In genomic region chrX:8254386-8254785, GRCh38 we compare ENCODE assay signal across 18 cellular contexts.
A peak's percentile ranks its signal among the peaks of the same experiment; 100 is the strongest.
DNase-seq lines count a peak whose midpoint lies in the region; ATAC-seq and TF ChIP-seq lines count a peak whose summit lies in the region.
"Had no signal": no experiment of that assay in that cellular context is flagged by ENCODE, and none has a peak within 500 bp of the region (broad histone marks: within the 10 kb centered on the region; RNA-seq: fewer than 3 reads in every experiment).

No MANE protein-coding gene starts in this region.

- ATAC-seq in GM19397 (IDR thresholded peaks at IDR 0.05; ENCODE audit: unreplicated experiment), result no peak
- no peak for ATAC-seq in natural killer cell treated with Interleukin-12 subunit alpha and Interleukin-12 subunit beta and Interleukin-15 and Interleukin-18, amount 100 ng/mL, for 72 hours
- ATAC-seq: GM23338 had no signal

- H3K36me3 Mint-ChIP-seq in natural killer cell treated with Interleukin-12 subunit alpha and Interleukin-12 subunit beta and Interleukin-15 and Interleukin-18, amount 100 ng/mL, for 72 hours, result peaks cover 6% of the 10 kb centered on the region
- H3K36me3 Mint-ChIP-seq: CD14-positive monocyte; CD4-positive, alpha-beta memory T cell had no signal

- H3K27me3 Mint-ChIP-seq in natural killer cell treated with Interleukin-12 subunit alpha and Interleukin-12 subunit beta and Interleukin-15 and Interleukin-18, amount 100 ng/mL, for 72 hours, result no peaks in the 10 kb centered on the region
- H3K27me3 Mint-ChIP-seq: CD4-positive, alpha-beta memory T cell had no signal

- no peaks in the 10 kb centered on the region for H3K4me1 Mint-ChIP-seq in natural killer cell treated with Interleukin-12 subunit alpha and Interleukin-12 subunit beta and Interleukin-15 and Interleukin-18, amount 100 ng/mL, for 72 hours (ENCODE audit: low read depth in 2 of 2)
- H3K4me1 Mint-ChIP-seq: CD14-positive monocyte; CD4-positive, alpha-beta memory T cell; GM23338 had no signal

- H3K27me3 ChIP-seq in right atrium auricular region, result no peaks in the 10 kb centered on the region
- H3K27me3 ChIP-seq: BLaER1 had no signal

- H3K4me3 Mint-ChIP-seq in natural killer cell treated with Interleukin-12 subunit alpha and Interleukin-12 subunit beta and Interleukin-15 and Interleukin-18, amount 100 ng/mL, for 72 hours, result no peak overlapping the region
- H3K4me3 Mint-ChIP-seq: CD14-positive monocyte; CD4-positive, alpha-beta memory T cell; GM23338 had no signal

- H3K9me3 Mint-ChIP-seq in natural killer cell treated with Interleukin-12 subunit alpha and Interleukin-12 subunit beta and Interleukin-15 and Interleukin-18, amount 100 ng/mL, for 72 hours, result peaks cover 23% of the 10 kb centered on the region
- H3K9me3 Mint-ChIP-seq: GM23338 had no signal

- H3K27ac Mint-ChIP-seq in natural killer cell treated with Interleukin-12 subunit alpha and Interleukin-12 subunit beta and Interleukin-15 and Interleukin-18, amount 100 ng/mL, for 72 hours, result no peak overlapping the region
- H3K27ac Mint-ChIP-seq: CD14-positive monocyte; CD4-positive, alpha-beta memory T cell; GM23338 had no signal

- no peaks in the 10 kb centered on the region for H3K36me3 ChIP-seq in right atrium auricular region
- H3K36me3 ChIP-seq: BLaER1 had no signal

- H3K9me3 ChIP-seq in right atrium auricular region, result no peaks in the 10 kb centered on the region
- H3K9me3 ChIP-seq: BLaER1 had no signal

- no peak for TF ChIP-seq CTCF in fibroblast of pulmonary artery (IDR thresholded peaks at IDR 0.05; ENCODE audit: low read length, missing control alignments)
- no peak for TF ChIP-seq CTCF in right atrium auricular region (IDR thresholded peaks at IDR 0.05)

- no peak overlapping the region for H3K4me3 ChIP-seq in fibroblast of pulmonary artery (replicated peaks; ENCODE audit: low read depth, low read length)
- H3K4me3 ChIP-seq in right atrium auricular region, result no peak overlapping the region
- H3K4me3 ChIP-seq: BLaER1, GM23338 had no signal

- no peaks in the 10 kb centered on the region for H3K4me1 ChIP-seq in right atrium auricular region
- H3K4me1 ChIP-seq: BLaER1 had no signal

- H3K27ac ChIP-seq in right atrium auricular region, result no peak overlapping the region
- H3K27ac ChIP-seq: 22Rv1, BLaER1, HL-60 had no signal

- DNase-seq in A172 (ENCODE audit: low spot score) (peak; percentile 48), NCI-H226 (peak; percentile 55), amniotic epithelial cell (ENCODE audit: low read depth) (peak; percentile 37), fibroblast of pulmonary artery (ENCODE audit: low read depth) (peak; percentile 2), COLO829 (ENCODE audit: low spot score) (no peak), right atrium auricular region (ENCODE audit: low spot score) (no peak)
- DNase-seq in natural killer cell treated with Interleukin-12 subunit alpha and Interleukin-12 subunit beta and Interleukin-15 and Interleukin-18, amount 100 ng/mL, for 72 hours (ENCODE audit: low spot score), result no peak
- DNase-seq: Calu3; CD4-positive, alpha-beta memory T cell; DMS79 treated with DMSO at 0.1 percent for 48 hours; HCEC 1CT; IMR-90 had no signal

Comparison
In these comparisons a context has a peak if more than half of its experiments do, and no peak if none do; other contexts are left out.
1. DNase-seq: peak in A172 (single experiment), NCI-H226 (single experiment), amniotic epithelial cell (single experiment) and fibroblast of pulmonary artery (single experiment); none in COLO829 (single experiment), right atrium auricular region (single experiment) and natural killer cell treated with Interleukin-12 subunit alpha and Interleukin-12 subunit beta and Interleukin-15 and Interleukin-18, amount 100 ng/mL, for 72 hours (single experiment).